29 cellular contexts compared by ENCODE assay signal in genomic region chr5:115516372-115516771, GRCh38.
"Had no signal": no experiment of that assay in that cellular context is flagged by ENCODE, and none has a peak within 500 bp of the region (broad histone marks: within the 10 kb centered on the region; RNA-seq: fewer than 3 reads in every experiment).

No MANE protein-coding gene starts in this region.

- H3K4me1 Mint-ChIP-seq: endodermal cell, immature natural killer cell, mesothelial cell of epicardium, naive B cell had no signal

- H3K79me2 ChIP-seq: hepatocyte had no signal

- H3K4me3 ChIP-seq: colonic mucosa, esophagus squamous epithelium, gastrocnemius medialis, hepatocyte, left ventricle myocardium inferior, lower lobe of right lung, mucosa of descending colon had no signal

- H3K4me3 Mint-ChIP-seq: dendritic cell treated with granulocyte-macrophage colony-stimulating factor and Interleukin-4, amounts not matched to agents 40 ng/mL and 50 ng/mL, for 4 days; effector memory CD8-positive, alpha-beta T cell; endodermal cell; immature natural killer cell; mesothelial cell of epicardium had no signal

- H3K36me3 Mint-ChIP-seq: naive B cell had no signal

- H3K27ac Mint-ChIP-seq: dendritic cell treated with granulocyte-macrophage colony-stimulating factor and Interleukin-4, amounts not matched to agents 40 ng/mL and 50 ng/mL, for 4 days; effector memory CD8-positive, alpha-beta T cell; endodermal cell; mesothelial cell of epicardium; naive B cell had no signal

- H2AFZ ChIP-seq: hepatocyte had no signal

- ATAC-seq: effector memory CD8-positive, alpha-beta T cell; esophagus mucosa; gastrocnemius medialis; left colon; left lobe of liver; lower lobe of right lung; mucosa of descending colon had no signal

- H3K4me1 ChIP-seq: colonic mucosa, esophagus squamous epithelium, gastrocnemius medialis, left ventricle myocardium inferior, lower lobe of right lung had no signal

- H3K9me3 Mint-ChIP-seq: endodermal cell, immature natural killer cell, naive B cell had no signal

- DNase-seq: colonic mucosa; cortex of kidney; effector CD8-positive, alpha-beta T cell; effector memory CD8-positive, alpha-beta T cell; endodermal cell; erythroblast; esophagus squamous epithelium; foreskin fibroblast; foreskin melanocyte; gastrocnemius medialis; glutamatergic neuron; head of caudate nucleus; hypothalamus; immature natural killer cell; islet precursor cell; kidney; kidney glomerular epithelial cell; left colon; left ventricle myocardium inferior; lower lobe of right lung; mesenchymal stem cell; mucosa of descending colon; naive B cell had no signal

- H3K36me3 ChIP-seq: colonic mucosa, esophagus squamous epithelium, gastrocnemius medialis, lower lobe of right lung had no signal

- H3K4me2 ChIP-seq: hepatocyte had no signal

- H3K27me3 ChIP-seq: colonic mucosa, esophagus squamous epithelium, gastrocnemius medialis, hepatocyte had no signal

- H3K9me3 ChIP-seq: colonic mucosa, esophagus squamous epithelium, gastrocnemius medialis, left ventricle myocardium inferior, lower lobe of right lung, mucosa of descending colon had no signal

- H3K27me3 Mint-ChIP-seq: effector memory CD8-positive, alpha-beta T cell; naive B cell had no signal

- H3K27ac ChIP-seq: colonic mucosa, epithelial cell of prostate, esophagus squamous epithelium, gastrocnemius medialis, hepatocyte, left ventricle myocardium inferior, lower lobe of right lung had no signal
